Comparison of ENCODE assay signal across 8 cellular contexts in genomic region chr2:61065706-61066688, GRCh38. TPM values are rescaled to one million over a fixed set of nuclear protein-coding genes. Genes with fewer than 3 reads are reported as not detected.
A peak's percentile ranks its signal among the peaks of the same experiment; 100 is the strongest.
DNase-seq lines count a peak whose midpoint lies in the region; ATAC-seq lines count a peak whose summit lies in the region.

Gene SANBR (plus strand): TSS chr2:61065871. CDS start chr2:61070351, 4,480 bp downstream.

- H3K9me3 ChIP-seq in HUES64 (ENCODE audit: insufficient read depth, low read depth, low read length): no peaks in the 10 kb centered on the region
- no peaks in the 10 kb centered on the region for H3K9me3 ChIP-seq in mucosa of stomach (ENCODE audit: control insufficient read depth, low read length)

- H3K4me1 ChIP-seq in HUES64 (ENCODE audit: insufficient read depth, low read length): peaks cover 7% of the 10 kb centered on the region; the same call in 1 of the 2 replicates
- peaks cover 10% of the 10 kb centered on the region for H3K4me1 ChIP-seq in mucosa of stomach (ENCODE audit: control insufficient read depth, insufficient read depth, low read length)

- ATAC-seq in GM21447 (IDR thresholded peaks at IDR 0.05; ENCODE audit: unreplicated experiment) (peak; percentile 90), esophagus mucosa (peak; percentile 99)

- H3K9ac ChIP-seq in HUES64 (ENCODE audit: low read depth, low read length) (peak within 1 kb of the TSS; percentile 89), mucosa of stomach (ENCODE audit: low read length) (peak within 1 kb of the TSS; percentile 70)

- DNase-seq in DMS 273 treated with DMSO at 0.1 percent for 48 hours (lab: John Stamatoyannopoulos, UW) (peak; percentile 70), OCI-M2 (lab: John Stamatoyannopoulos, UW; ENCODE audit: unreplicated experiment) (peak; percentile 11), activated T-cell treated with anti-CD3 and anti-CD28 coated beads for 48 hours (ENCODE audit: low read depth) (peak; percentile 84)
- DNase-seq in stimulated activated CD8-positive, alpha-beta memory T cell treated with anti-CD3 and anti-CD28 coated beads, Interleukin-4, amount 100 ng/mL, for 4 hours (ENCODE audit: low read depth in 2 of 2, low spot score in 1 of 2): peak; percentile 45 to 69

- no peaks in the 10 kb centered on the region for H3K27me3 ChIP-seq in HUES64 (ENCODE audit: insufficient read depth, low read length)
- H3K27me3 ChIP-seq in mucosa of stomach (ENCODE audit: control insufficient read depth, insufficient read depth, low read length): no peaks in the 10 kb centered on the region

- peak within 1 kb of the TSS; percentile 97 for H3K4me3 ChIP-seq in HUES64 (ENCODE audit: low read length)
- peak within 1 kb of the TSS; percentile 49 for H3K4me3 ChIP-seq in mucosa of stomach (ENCODE audit: low read length)

- H3K36me3 ChIP-seq in HUES64 (ENCODE audit: insufficient read depth, low read length) (peaks cover 13% of the 10 kb centered on the region; the same call in 1 of the 2 replicates), mucosa of stomach (ENCODE audit: control insufficient read depth, insufficient read depth, low read length) (no peaks in the 10 kb centered on the region)

- peak within 1 kb of the TSS; percentile 50; the same call in 1 of the 2 replicates for H3K27ac ChIP-seq in HUES64 (ENCODE audit: low read depth, low read length)

- WGBS in HUES64: under 1% methylated on average over 111 of the region's 111 CpGs

RNA-seq across cellular contexts. Expression of gene SANBR, which starts in this region (rescaled TPM):
- 9.3 TPM for polyA plus RNA-seq in HUES64 (2013, experiment 1 of 2)
- 12.8 TPM for polyA plus RNA-seq in HUES64 (2013, experiment 2 of 2)
- 5.3 TPM for total RNA-seq in esophagus mucosa

Comparison
In these comparisons a context has a peak if more than half of its experiments do, and no peak if none do; other contexts are left out.
1. Peak in every context shown above with its lines: DNase-seq, ATAC-seq, H3K4me3 ChIP-seq and H3K27ac ChIP-seq.
2. DNase-seq: peak in every context shown above with its lines; median percentile 84 in activated T-cell treated with anti-CD3 and anti-CD28 coated beads for 48 hours; 70 in DMS 273 treated with DMSO at 0.1 percent for 48 hours; 57 in stimulated activated CD8-positive, alpha-beta memory T cell treated with anti-CD3 and anti-CD28 coated beads, Interleukin-4, amount 100 ng/mL, for 4 hours; 11 in OCI-M2.